In the genomic region with DNA sequence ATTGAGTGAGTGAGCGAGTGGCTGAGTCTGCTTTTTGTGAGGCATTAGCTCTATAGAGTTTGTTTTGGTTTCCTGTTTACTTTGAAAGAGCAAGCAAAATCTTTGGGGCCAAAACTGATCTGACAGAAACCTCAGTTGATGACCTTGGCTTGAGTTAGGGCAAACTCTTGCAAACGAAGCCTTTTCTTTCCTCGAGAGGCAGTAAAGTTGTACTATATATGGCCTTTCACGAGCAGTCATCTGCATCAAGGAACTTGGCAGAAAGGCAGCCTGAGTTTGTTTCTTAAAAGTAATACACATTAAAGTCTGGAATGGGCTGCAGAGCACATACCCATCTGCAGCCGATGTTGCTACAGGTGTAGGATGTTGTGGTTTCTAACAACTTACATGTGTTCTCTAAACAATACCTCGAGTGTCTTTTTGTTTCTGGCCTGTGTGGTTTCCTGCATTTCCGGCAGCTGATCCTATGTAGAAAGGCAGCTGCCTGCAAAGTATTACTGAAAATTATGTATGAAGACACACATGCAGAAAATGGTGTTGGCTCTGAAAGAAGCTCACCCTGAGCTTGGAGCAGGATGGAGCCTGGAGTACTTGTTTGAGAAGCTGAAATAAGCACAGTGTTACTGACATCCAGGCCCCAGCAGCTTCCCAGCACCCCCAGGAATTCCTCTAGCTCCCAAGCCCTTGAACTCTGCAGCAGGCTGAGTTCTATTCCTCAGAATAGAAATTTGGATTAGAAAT, we compare ENCODE assay signal across 8 cellular contexts.
DNase-seq lines count a peak whose midpoint lies in the region; ATAC-seq, FAIRE-seq and TF ChIP-seq lines count a peak whose summit lies in the region.

No MANE protein-coding gene starts in this region.

- H3K4me3 ChIP-seq in lower leg skin (ENCODE audit: low read depth, poor library complexity, severe bottlenecking) = no peak overlapping the region
- no peak overlapping the region for H3K4me3 ChIP-seq in BE2C (ENCODE audit: low read depth, low read length)

- ATAC-seq in GM21447 (IDR thresholded peaks at IDR 0.05; ENCODE audit: unreplicated experiment) = peak; percentile 94
- peak; percentile 86 for ATAC-seq in HG03571 (IDR thresholded peaks at IDR 0.05; ENCODE audit: unreplicated experiment)

- peaks cover 4% of the 10 kb centered on the region; the same call in 1 of the 2 replicates for H3K9me3 ChIP-seq in BE2C

- H3K9me3 Mint-ChIP-seq in activated T-helper 2 cell treated with anti-CD3 and anti-CD28 coated beads, Interferon-gamma antibody, Interleukin-2, Interleukin-4, amounts not matched to agents 10 μg/mL and 5 μg/mL and 100 μg/mL, durations not matched to agents 14 hours and 24 hours and 36 hours = peaks cover 29% of the 10 kb centered on the region
- H3K9me3 Mint-ChIP-seq in type B pancreatic cell = peaks cover 11% of the 10 kb centered on the region

- peak; percentile 88 for FAIRE-seq in GM18507 (lab: Jason Lieb, UNC)

- no peak for TF ChIP-seq POLR2A in lower leg skin (IDR thresholded peaks at IDR 0.05)

- H3K27me3 Mint-ChIP-seq in activated T-helper 2 cell treated with anti-CD3 and anti-CD28 coated beads, Interferon-gamma antibody, Interleukin-2, Interleukin-4, amounts not matched to agents 10 μg/mL and 5 μg/mL and 100 μg/mL, durations not matched to agents 14 hours and 24 hours and 36 hours (ENCODE audit: low read depth) = peaks cover 52% of the 10 kb centered on the region
- H3K27me3 Mint-ChIP-seq in type B pancreatic cell = peaks cover 26% of the 10 kb centered on the region

- intact Hi-C loops in activated T-helper 2 cell treated with anti-CD3 and anti-CD28 coated beads, Interferon-gamma antibody, Interleukin-2, Interleukin-4, amounts not matched to agents 10 μg/mL and 5 μg/mL and 100 μg/mL, durations not matched to agents 14 hours and 24 hours and 36 hours (cut with micrococcal nuclease) = no loop called here
- intact Hi-C loops in lower leg skin (cut with DNase I; ENCODE audit: low total_unique reads) = no loop called here

- H3K27me3 ChIP-seq in BE2C = 0 out of 2 replicates have a peak, but pooled peaks cover 3% of the 10 kb centered on the region

- no peak overlapping the region for H3K4me3 Mint-ChIP-seq in activated T-helper 2 cell treated with anti-CD3 and anti-CD28 coated beads, Interferon-gamma antibody, Interleukin-2, Interleukin-4, amounts not matched to agents 10 μg/mL and 5 μg/mL and 100 μg/mL, durations not matched to agents 14 hours and 24 hours and 36 hours (ENCODE audit: low read depth)
- H3K4me3 Mint-ChIP-seq in type B pancreatic cell = no peak overlapping the region

- no peaks in the 10 kb centered on the region for H3K36me3 ChIP-seq in BE2C

- peaks cover 6% of the 10 kb centered on the region for H3K4me1 ChIP-seq in BE2C

- TF ChIP-seq CTCF in lower leg skin (IDR thresholded peaks at IDR 0.05) (no peak), type B pancreatic cell (conservative IDR thresholded peaks at IDR 0.05) (no peak), BE2C (IDR thresholded peaks at IDR 0.05; ENCODE audit: low read depth, low read length) (no peak)

- no peak overlapping the region for H3K27ac Mint-ChIP-seq in activated T-helper 2 cell treated with anti-CD3 and anti-CD28 coated beads, Interferon-gamma antibody, Interleukin-2, Interleukin-4, amounts not matched to agents 10 μg/mL and 5 μg/mL and 100 μg/mL, durations not matched to agents 14 hours and 24 hours and 36 hours
- no peak overlapping the region for H3K27ac Mint-ChIP-seq in type B pancreatic cell

- H3K4me1 Mint-ChIP-seq in activated T-helper 2 cell treated with anti-CD3 and anti-CD28 coated beads, Interferon-gamma antibody, Interleukin-2, Interleukin-4, amounts not matched to agents 10 μg/mL and 5 μg/mL and 100 μg/mL, durations not matched to agents 14 hours and 24 hours and 36 hours (ENCODE audit: low read depth) = peaks cover 19% of the 10 kb centered on the region
- H3K4me1 Mint-ChIP-seq in type B pancreatic cell (ENCODE audit: unreplicated experiment) = peaks cover 5% of the 10 kb centered on the region

- peak; percentile 8 for DNase-seq in GM18507 (ENCODE audit: extremely low spot score, insufficient read length, low read depth)
- DNase-seq in activated T-helper 2 cell treated with anti-CD3 and anti-CD28 coated beads, Interferon-gamma antibody, Interleukin-2, Interleukin-4, amounts not matched to agents 10 μg/mL and 5 μg/mL and 100 μg/mL, durations not matched to agents 14 hours and 24 hours and 36 hours (ENCODE audit: low spot score) = peak; percentile 57
- DNase-seq in pons (ENCODE audit: low spot score) = no peak
- DNase-seq in lower leg skin (ENCODE audit: low spot score in 2 of 2) = no peak
- DNase-seq in type B pancreatic cell (ENCODE audit: extremely low spot score, unreplicated experiment) = no peak
- no peak for DNase-seq in BE2C

- WGBS in lower leg skin, 2 donors = 52% methylated on average over 7 of the region's 7 CpGs

- peaks cover 8% of the 10 kb centered on the region for H3K36me3 Mint-ChIP-seq in activated T-helper 2 cell treated with anti-CD3 and anti-CD28 coated beads, Interferon-gamma antibody, Interleukin-2, Interleukin-4, amounts not matched to agents 10 μg/mL and 5 μg/mL and 100 μg/mL, durations not matched to agents 14 hours and 24 hours and 36 hours (ENCODE audit: low read depth)
- no peaks in the 10 kb centered on the region for H3K36me3 Mint-ChIP-seq in type B pancreatic cell

Comparison
In these comparisons a context has a peak if more than half of its experiments do, and no peak if none do; other contexts are left out.
1. DNase-seq: peak in GM18507 (single experiment) and activated T-helper 2 cell treated with anti-CD3 and anti-CD28 coated beads, Interferon-gamma antibody, Interleukin-2, Interleukin-4, amounts not matched to agents 10 μg/mL and 5 μg/mL and 100 μg/mL, durations not matched to agents 14 hours and 24 hours and 36 hours (single experiment); none in pons (single experiment), lower leg skin (0 of 2), type B pancreatic cell (single experiment) and BE2C (single experiment).